ENCODE assay signal across 2 cellular contexts in genomic region chrX:32480019-32480418, GRCh38.
A peak's percentile ranks its signal among the peaks of the same experiment; 100 is the strongest.
TF ChIP-seq lines count a peak whose summit lies in the region.

No MANE protein-coding gene starts in this region.

TF ChIP-seq in IMR-90, 13 proteins besides CTCF, POLR2A, EP300 and RAD21:
- TF ChIP-seq CHD1 (IDR thresholded peaks at IDR 0.05; ENCODE audit: low read depth, low read length) (no peak), NFE2L2 (IDR thresholded peaks at IDR 0.05; ENCODE audit: low read depth, low read length) (no peak), CEBPB (IDR thresholded peaks at IDR 0.05; ENCODE audit: low read depth, low read length) (no peak), MXI1 (IDR thresholded peaks at IDR 0.05; ENCODE audit: borderline replicate concordance, low read depth, low read length) (no peak), BHLHE40 (IDR thresholded peaks at IDR 0.05; ENCODE audit: low read depth, low read length) (no peak), USF2 (IDR thresholded peaks at IDR 0.05; ENCODE audit: low read depth, low read length) (no peak), MAFK (IDR thresholded peaks at IDR 0.05; ENCODE audit: low read depth, low read length) (no peak), FOS (IDR thresholded peaks at IDR 0.05; ENCODE audit: low read depth, low read length) (no peak), MAZ (IDR thresholded peaks at IDR 0.05; ENCODE audit: borderline replicate concordance, low read depth, low read length) (no peak), RCOR1 (IDR thresholded peaks at IDR 0.05; ENCODE audit: insufficient replicate concordance, low read length) (no peak), RFX5 (IDR thresholded peaks at IDR 0.05; ENCODE audit: low read depth, low read length) (no peak), SMC3 (IDR thresholded peaks at IDR 0.05; ENCODE audit: low read depth, low read length) (no peak)
- TF ChIP-seq, protein P1, sequence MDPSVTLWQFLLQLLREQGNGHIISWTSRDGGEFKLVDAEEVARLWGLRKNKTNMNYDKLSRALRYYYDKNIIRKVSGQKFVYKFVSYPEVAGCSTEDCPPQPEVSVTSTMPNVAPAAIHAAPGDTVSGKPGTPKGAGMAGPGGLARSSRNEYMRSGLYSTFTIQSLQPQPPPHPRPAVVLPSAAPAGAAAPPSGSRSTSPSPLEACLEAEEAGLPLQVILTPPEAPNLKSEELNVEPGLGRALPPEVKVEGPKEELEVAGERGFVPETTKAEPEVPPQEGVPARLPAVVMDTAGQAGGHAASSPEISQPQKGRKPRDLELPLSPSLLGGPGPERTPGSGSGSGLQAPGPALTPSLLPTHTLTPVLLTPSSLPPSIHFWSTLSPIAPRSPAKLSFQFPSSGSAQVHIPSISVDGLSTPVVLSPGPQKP (IDR thresholded peaks at IDR 0.05; ENCODE audit: borderline replicate concordance, low read depth, low read length), result no peak

TF ChIP-seq in GM12878, 131 proteins besides CTCF, POLR2A, EP300 and RAD21:
- TF ChIP-seq RAD51 (IDR thresholded peaks at IDR 0.05) (no peak), RUNX3 (IDR thresholded peaks at IDR 0.05; ENCODE audit: low read length) (0 out of 2 replicates have a peak, but pooled peaks have one; percentile 11)
